In the genomic region with DNA sequence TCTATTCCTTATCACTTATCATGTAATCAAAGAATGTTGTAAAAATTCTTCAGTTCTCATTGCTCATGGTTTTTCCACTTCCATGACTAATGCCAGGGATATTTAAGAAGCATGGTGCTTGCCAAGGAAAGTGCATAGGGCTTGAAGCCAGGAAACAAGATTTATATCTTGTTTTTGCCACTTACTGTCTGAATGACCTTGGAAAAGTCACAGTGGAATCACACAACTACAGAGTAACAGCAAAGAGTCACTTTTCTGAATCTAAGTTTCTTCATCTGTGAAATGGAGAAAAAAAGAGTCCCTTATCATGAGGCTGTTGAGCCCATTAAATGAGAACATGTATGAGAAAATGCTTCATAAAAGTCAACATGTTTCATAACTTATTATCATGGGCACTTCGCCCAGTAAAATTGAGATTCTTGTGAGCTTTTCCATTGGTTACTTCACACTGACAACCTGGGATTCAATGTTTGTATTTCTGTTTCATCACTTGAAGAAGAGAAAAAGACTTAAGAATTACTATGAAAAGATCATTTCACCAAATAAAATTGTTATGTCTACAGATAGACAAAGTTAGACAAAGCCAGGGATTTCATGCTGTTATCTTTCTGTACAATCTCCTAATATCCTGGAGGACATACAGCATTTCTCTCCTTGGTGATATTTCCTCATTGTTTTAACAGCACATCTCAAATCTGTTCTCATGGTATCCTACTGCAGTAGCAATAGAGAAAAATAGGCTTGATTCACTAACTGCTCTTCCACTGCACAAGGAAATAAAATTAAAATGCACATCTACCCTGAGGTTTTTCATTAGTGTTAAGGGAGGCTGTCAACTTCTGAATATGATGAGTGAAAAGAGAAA, we compare ENCODE assay signal across 11 cellular contexts. TPM values are rescaled to one million over a fixed set of nuclear protein-coding genes. Genes with fewer than 3 reads are reported as not detected.
DNase-seq lines count a peak whose midpoint lies in the region; ATAC-seq, FAIRE-seq and TF ChIP-seq lines count a peak whose summit lies in the region.
"Had no signal": no experiment of that assay in that cellular context is flagged by ENCODE, and none has a peak within 500 bp of the region (broad histone marks: within the 10 kb centered on the region; RNA-seq: fewer than 3 reads in every experiment).

No MANE protein-coding gene starts in this region.

- in situ Hi-C loops in brain microvascular endothelial cell (cut with HindIII; ENCODE audit: low pct_ligation_motif_present, low sequenced_read_pairs) = no loop called here

- H3K27ac ChIP-seq in brain microvascular endothelial cell (peak overlapping the region; percentile 78), aorta (ENCODE audit: low read depth in 1 of 2, low read length in 2 of 2) (no peak overlapping the region), colonic mucosa (no peak overlapping the region)

- FAIRE-seq in islet of Langerhans (lab: Jason Lieb, UNC) = peak; percentile 76
- FAIRE-seq: TTC549 had no signal

- no peak for TF ChIP-seq CTCF in brain microvascular endothelial cell (IDR thresholded peaks at IDR 0.05; ENCODE audit: low read depth, low read length, missing control alignments)
- TF ChIP-seq CTCF in colonic mucosa (IDR thresholded peaks at IDR 0.05) = no peak

- intact Hi-C loops in Right ventricle myocardium superior (cut with DNase I) (no loop called here), cardiac septum (cut with DNase I) (loop anchor here (10.0 kb wide), 1 partner anchor 608 kb away; no protein-coding TSS in a partner anchor), aorta (cut with DNase I) (no loop called here), colonic mucosa (cut with DNase I) (loop anchor here (10.0 kb wide), 1 partner anchor 268 kb away; no protein-coding TSS in a partner anchor)

- H3K9me3 ChIP-seq in aorta (ENCODE audit: control insufficient read depth, low read length) (no peaks in the 10 kb centered on the region), colonic mucosa (no peaks in the 10 kb centered on the region)

- DNase-seq in Right ventricle myocardium superior (no peak), cardiac septum (ENCODE audit: low spot score) (no peak), brain microvascular endothelial cell (peak; percentile 84), aorta (no peak), colonic mucosa (no peak), NCI-H510A treated with DMSO at 0.1 percent for 48 hours (lab: John Stamatoyannopoulos, UW) (no peak), C1 segment of cervical spinal cord (lab: John Stamatoyannopoulos, UW) (no peak)
- DNase-seq: Karpas-422, NCI-H526 treated with DMSO at 0.1 percent for 48 hours had no signal

- H3K27me3 ChIP-seq in brain microvascular endothelial cell (replicated peaks) (no peaks in the 10 kb centered on the region), aorta (ENCODE audit: control insufficient read depth in 1 of 2, insufficient read depth in 2 of 2, low read length in 1 of 2) (no peaks in the 10 kb centered on the region), colonic mucosa (no peaks in the 10 kb centered on the region)

- H3K4me3 ChIP-seq in brain microvascular endothelial cell (ENCODE audit: low read depth, low read length) (no peak overlapping the region), aorta (ENCODE audit: low read length in 2 of 2) (no peak overlapping the region), colonic mucosa (no peak overlapping the region)

- H3K9ac ChIP-seq in colonic mucosa (ENCODE audit: low read depth in 2 of 2, low read length in 2 of 2) = no peak overlapping the region

- H3K36me3 ChIP-seq in brain microvascular endothelial cell (replicated peaks) (no peaks in the 10 kb centered on the region), aorta (ENCODE audit: control insufficient read depth in 1 of 2, insufficient read depth in 2 of 2, low read length in 1 of 2) (no peaks in the 10 kb centered on the region), colonic mucosa (no peaks in the 10 kb centered on the region)

- 44 to 52% methylated on average over 1 of the region's 1 CpG for WGBS in aorta, 2 donors

- ATAC-seq in Right ventricle myocardium superior (ENCODE audit: poor library complexity) = peak; percentile 71
- ATAC-seq in aorta (ENCODE audit: low FRiP score) = peak; percentile 33

- H3K4me1 ChIP-seq in aorta (ENCODE audit: control insufficient read depth in 1 of 2, insufficient read depth in 2 of 2, low read length in 2 of 2) = no peaks in the 10 kb centered on the region
- H3K4me1 ChIP-seq in colonic mucosa = no peaks in the 10 kb centered on the region

RNA-seq across cellular contexts. Expression of gene BMP5, which starts 7.6 kb away (rescaled TPM):
- total RNA-seq in Right ventricle myocardium superior (2.4 TPM), cardiac septum (1.4 TPM), aorta (1 to 10 TPM in 1 of 2 donors, under 1 TPM in 1; 0.45 to 1.5 TPM), colonic mucosa (1 to 10 TPM; 2.4 to 3.2 TPM)
- polyA plus RNA-seq in aorta = under 1 TPM in 1 of 2 donors, not detected in 1; 0.38 TPM

Comparison
In these comparisons a context has a peak if more than half of its experiments do, and no peak if none do; other contexts are left out.
1. intact Hi-C loops: an anchor here in cardiac septum (10.0 kb wide) and colonic mucosa (10.0 kb wide); none called in Right ventricle myocardium superior and aorta.